25 cellular contexts compared by ENCODE assay signal in genomic region chr11:7599209-7599608, GRCh38.
A peak's percentile ranks its signal among the peaks of the same experiment; 100 is the strongest.
DNase-seq lines count a peak whose midpoint lies in the region; ATAC-seq, FAIRE-seq and TF ChIP-seq lines count a peak whose summit lies in the region.
"Had no signal": no experiment of that assay in that cellular context is flagged by ENCODE, and none has a peak within 500 bp of the region (broad histone marks: within the 10 kb centered on the region; RNA-seq: fewer than 3 reads in every experiment).

No MANE protein-coding gene starts in this region.

- WGBS in K562 (ENCODE audit: insufficient coverage, low coverage, missing lambda C conversion rate) = 0% methylated on average over 2 of the region's 2 CpGs
- WGBS in gastroesophageal sphincter (ENCODE audit: low coverage in 1 of 2), 2 donors = 28 to 54% methylated on average over 2 of the region's 2 CpGs

- no peak overlapping the region for H3K9ac ChIP-seq in K562 (ENCODE audit: insufficient read depth in 1 of 2, low read depth in 2 of 2, low read length in 2 of 2)
- H3K9ac ChIP-seq: neural progenitor cell had no signal

- H3K4me3 ChIP-seq in K562 = no peak overlapping the region
- no peak overlapping the region for H3K4me3 ChIP-seq in lower lobe of right lung
- H3K4me3 ChIP-seq in gastroesophageal sphincter = no peak overlapping the region
- H3K4me3 ChIP-seq: heart left ventricle, neural progenitor cell, smooth muscle cell had no signal

- H3K9me3 ChIP-seq in K562 (replicated peaks; ENCODE audit: control insufficient read depth, insufficient read depth, low read depth, low read length) (no peaks in the 10 kb centered on the region), lower lobe of right lung (no peaks in the 10 kb centered on the region), gastroesophageal sphincter (no peaks in the 10 kb centered on the region)
- H3K9me3 ChIP-seq: heart left ventricle had no signal

- TF ChIP-seq POLR2A in K562 (conservative IDR thresholded peaks at IDR 0.05) = no peak
- TF ChIP-seq POLR2A in gastroesophageal sphincter (IDR thresholded peaks at IDR 0.05) = no peak

- intact Hi-C loops in K562 (cut with micrococcal nuclease) = no loop called here
- intact Hi-C loops in lower lobe of right lung (cut with DNase I) = no loop called here

- H3K36me3 ChIP-seq in K562 (ENCODE audit: control insufficient read depth, insufficient read depth, low read length) (no peaks in the 10 kb centered on the region), lower lobe of right lung (no peaks in the 10 kb centered on the region), gastroesophageal sphincter (peaks cover 0 to 10% of the 10 kb centered on the region in 2 donors)
- H3K36me3 ChIP-seq: brain microvascular endothelial cell, neural progenitor cell had no signal

- H3K9me1 ChIP-seq in K562 (ENCODE audit: control insufficient read depth, insufficient read depth, low read length) = no peaks in the 10 kb centered on the region

- TF ChIP-seq CTCF in K562 (IDR thresholded peaks at IDR 0.05 in 2 of 3, conservative IDR thresholded peaks at IDR 0.05 in 1 of 3; ENCODE audit: insufficient read depth in 2 of 3, low read depth in 1 of 3, low read length in 3 of 3) (no peak), lower lobe of right lung (IDR thresholded peaks at IDR 0.05) (no peak), gastroesophageal sphincter (IDR thresholded peaks at IDR 0.05) (no peak)

- no peaks in the 10 kb centered on the region for H3K79me2 ChIP-seq in K562 (ENCODE audit: control insufficient read depth, insufficient read depth, low read length)

- ATAC-seq in K562 = peak; percentile 19; the same call in 1 of the 3 replicates
- ATAC-seq in lower lobe of right lung = no peak
- ATAC-seq in gastroesophageal sphincter = no peak
- ATAC-seq: heart left ventricle; Right ventricle myocardium inferior; stimulated activated naive CD8-positive, alpha-beta T cell treated with anti-CD3 and anti-CD28 coated beads, Interleukin-15, Interleukin-2, amounts not matched to agents 100 U/mL and 50 U/mL, for 24 hours had no signal

- H3K4me1 ChIP-seq in K562 (replicated peaks in 1 of 2; ENCODE audit: control insufficient read depth in 2 of 2, insufficient read depth in 2 of 2, low read length in 2 of 2) = peaks cover 0 to 16% of the 10 kb centered on the region in 2 experiments; a peak in 3 of 5 replicates
- H3K4me1 ChIP-seq in lower lobe of right lung = peaks cover 20% of the 10 kb centered on the region
- peaks cover 0 to 21% (median 7%) of the 10 kb centered on the region in 3 donors for H3K4me1 ChIP-seq in gastroesophageal sphincter

- H3K4me2 ChIP-seq in K562 (ENCODE audit: insufficient read depth, low read length) = no peak overlapping the region
- H3K4me2 ChIP-seq: neural progenitor cell had no signal

- DNase-seq in DMS53 (lab: John Stamatoyannopoulos, UW) (peak; percentile 35), K562 (ENCODE audit: extremely low read depth in 1 of 4, low spot score in 3 of 4) (no peak), lower lobe of right lung (no peak), substantia nigra (lab: John Stamatoyannopoulos, UW) (peak in 1 of 49 donors; percentile 21), inferior parietal cortex (ENCODE audit: extremely low spot score) (no peak), CD1c-positive myeloid dendritic cell (ENCODE audit: extremely low spot score) (no peak)
- DNase-seq: activated CD4-positive, alpha-beta memory T cell treated with anti-CD3 and anti-CD28 coated beads, Interleukin-2, amount 10 ng/mL, durations not matched to agents 7 days and 5 days; activated CD4-positive, CD25-positive, alpha-beta regulatory T cell; activated gamma-delta T cell; activated T-cell treated with anti-CD3 and anti-CD28 coated beads for 4 hours; brain microvascular endothelial cell; DMS 273 treated with DMSO at 0.1 percent for 48 hours; H9; heart left ventricle; MM.1S; NCI-H146; NCI-H774; stimulated activated CD4-positive, alpha-beta T cell treated with anti-CD3 and anti-CD28 coated beads, Interleukin-2, amount 100 ng/mL, for 48 hours; stimulated activated naive CD8-positive, alpha-beta T cell treated with anti-CD3 and anti-CD28 coated beads, Interleukin-15, Interleukin-2, amounts not matched to agents 100 U/mL and 50 U/mL, for 24 hours; SW 1271 had no signal

- POLR2A ChIA-PET in K562 (lab: Yijun Ruan, JAX) = no interaction called here

- H4K20me1 ChIP-seq in K562 (replicated peaks; ENCODE audit: control insufficient read depth, insufficient read depth, low read length) = no peaks in the 10 kb centered on the region

- in situ Hi-C loops in K562 (cut with MboI) = no loop called here

- H3K27me3 ChIP-seq in K562 (ENCODE audit: control insufficient read depth in 2 of 2, insufficient read depth in 2 of 2, low read length in 2 of 2) (no peaks in the 10 kb centered on the region; a peak in 2 of 5 replicates), lower lobe of right lung (ENCODE audit: low read depth) (no peaks in the 10 kb centered on the region), gastroesophageal sphincter (no peaks in the 10 kb centered on the region)
- H3K27me3 ChIP-seq: brain microvascular endothelial cell, heart left ventricle, neural progenitor cell had no signal

- no peak overlapping the region for H2AFZ ChIP-seq in K562 (ENCODE audit: low read depth, low read length)
- H2AFZ ChIP-seq: neural progenitor cell had no signal

- no TSS peak for BruUV-seq in K562 (replicated peaks; lab: Mats Ljungman, UMichigan)

- TF ChIP-seq EP300 in K562 (IDR thresholded peaks at IDR 0.05; ENCODE audit: low read length) (no peak), gastroesophageal sphincter (IDR thresholded peaks at IDR 0.05) (no peak)

- FAIRE-seq in K562 (lab: Jason Lieb, UNC) = no peak
- FAIRE-seq: G401.6 had no signal

- no peak for TF ChIP-seq RAD21 in K562 (CRISPR knock-in tag; conservative IDR thresholded peaks at IDR 0.05 in 1 of 2, IDR thresholded peaks at IDR 0.05 in 1 of 2)

- CTCF ChIA-PET in K562 (lab: Yijun Ruan, JAX; ENCODE audit: low intra/inter-chr PET ratio) = no interaction called here

- H3K27ac ChIP-seq in K562 (ENCODE audit: extremely low read depth, low read depth, low read length) = no peak overlapping the region
- H3K27ac ChIP-seq in lower lobe of right lung = peak overlapping the region; percentile 1
- H3K27ac ChIP-seq in substantia nigra (ENCODE audit: low read depth, low read length, poor library complexity, severe bottlenecking) = peak overlapping the region; percentile 37
- H3K27ac ChIP-seq in gastroesophageal sphincter = no peak overlapping the region
- H3K27ac ChIP-seq: brain microvascular endothelial cell, heart left ventricle, neural progenitor cell had no signal

TF ChIP-seq in K562, 482 proteins besides CTCF, POLR2A, EP300 and RAD21:
- no peak for TF ChIP-seq KLF10 (CRISPR knock-in tag; IDR thresholded peaks at IDR 0.05)
- no peak for TF ChIP-seq EZH2 (IDR thresholded peaks at IDR 0.05; ENCODE audit: borderline replicate concordance, low read depth, low read length)
- TF ChIP-seq NR2C1 (IDR thresholded peaks at IDR 0.05) = no peak
- TF ChIP-seq NR2C1 (tag; IDR thresholded peaks at IDR 0.05) = no peak
- no peak for TF ChIP-seq ETV6 (IDR thresholded peaks at IDR 0.05; ENCODE audit: borderline replicate concordance in 1 of 2, low read depth in 2 of 2, low read length in 1 of 2)
- TF ChIP-seq ETV6 (CRISPR knock-in tag; IDR thresholded peaks at IDR 0.05; ENCODE audit: borderline replicate concordance) = no peak
- no peak for TF ChIP-seq KLF1 (tag; IDR thresholded peaks at IDR 0.05)
- TF ChIP-seq PKNOX1 (IDR thresholded peaks at IDR 0.05) = no peak
- TF ChIP-seq NR2C2 (CRISPR knock-in tag; IDR thresholded peaks at IDR 0.05) = no peak
- no peak for TF ChIP-seq NR2C2 (tag; IDR thresholded peaks at IDR 0.05)
- no peak for TF ChIP-seq POLR2H (tag; IDR thresholded peaks at IDR 0.05; ENCODE audit: low read depth)
- no peak for TF ChIP-seq ZNF740 (CRISPR knock-in tag; IDR thresholded peaks at IDR 0.05)
- TF ChIP-seq ZNF740 (tag; IDR thresholded peaks at IDR 0.05) = no peak
- TF ChIP-seq ZNF124 (CRISPR knock-in tag; IDR thresholded peaks at IDR 0.05) = no peak
- no peak for TF ChIP-seq ZNF445 (CRISPR knock-in tag; IDR thresholded peaks at IDR 0.05; ENCODE audit: low read depth)
- TF ChIP-seq POLR3A (IDR thresholded peaks at IDR 0.05; ENCODE audit: borderline replicate concordance, extremely low read depth, insufficient read depth, insufficient read length) = no peak
- no peak for TF ChIP-seq RBM14 (IDR thresholded peaks at IDR 0.05; ENCODE audit: borderline replicate concordance, insufficient read depth, low read depth, low read length)
- no peak for TF ChIP-seq GABPB1 (CRISPR knock-in tag; IDR thresholded peaks at IDR 0.05)
- no peak for TF ChIP-seq ZNF354B (CRISPR knock-in tag; IDR thresholded peaks at IDR 0.05)
- no peak for TF ChIP-seq POU5F1 (IDR thresholded peaks at IDR 0.05; ENCODE audit: borderline replicate concordance, low read depth, low read length, partially characterized antibody)

Comparison
In these comparisons a context has a peak if more than half of its experiments do, and no peak if none do; other contexts are left out.
1. H3K27ac ChIP-seq: peak in lower lobe of right lung (single experiment) and substantia nigra (single experiment); none in K562 (single experiment) and gastroesophageal sphincter (0 of 4).